ENCODE assay signal across 9 cellular contexts in the genomic region with DNA sequence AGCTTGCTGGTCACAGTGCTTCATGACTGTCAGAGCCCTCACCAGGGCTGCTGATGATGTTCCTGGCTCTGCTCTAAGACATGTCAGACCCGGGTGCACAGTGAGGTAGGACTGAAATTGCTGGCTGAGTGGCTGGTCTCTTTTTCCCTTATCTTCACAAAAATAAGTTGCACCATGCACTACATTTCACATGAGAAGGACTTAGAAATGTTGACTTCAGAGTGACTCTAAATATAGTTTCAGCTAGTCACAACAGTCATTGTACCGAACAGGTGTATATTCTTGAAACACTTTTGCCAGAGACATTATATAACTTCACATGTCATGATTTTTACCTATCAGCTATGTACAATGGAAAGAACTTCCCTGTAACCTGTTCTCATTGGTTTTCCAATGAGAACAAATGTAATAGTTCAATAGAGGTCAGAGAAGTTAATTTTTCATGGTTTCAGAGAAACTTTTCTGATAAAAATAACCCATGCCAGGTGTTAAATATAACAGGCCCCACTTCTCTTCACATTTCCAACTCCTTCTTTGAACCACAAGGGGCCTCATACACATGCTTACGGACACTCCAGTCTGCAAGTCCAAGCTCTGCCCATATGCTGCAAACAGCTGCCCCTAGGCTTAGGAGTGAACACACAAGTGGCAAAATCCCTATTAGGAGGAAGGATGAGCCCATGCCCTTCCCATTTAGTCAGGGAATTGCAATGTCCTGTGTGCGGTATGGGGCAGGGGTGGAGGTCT.
DNase-seq lines count a peak whose midpoint lies in the region; ATAC-seq and TF ChIP-seq lines count a peak whose summit lies in the region.
"Had no signal": no experiment of that assay in that cellular context is flagged by ENCODE, and none has a peak within 500 bp of the region (broad histone marks: within the 10 kb centered on the region; RNA-seq: fewer than 3 reads in every experiment).

No MANE protein-coding gene starts in this region.

- DNase-seq in activated naive CD8-positive, alpha-beta T cell treated with anti-CD3 and anti-CD28 coated beads, Interleukin-2, amount 50 U/mL, for 24 hours = no peak
- no peak for DNase-seq in 8988T
- DNase-seq in head of caudate nucleus = no peak
- no peak for DNase-seq in stimulated activated CD4-positive, alpha-beta T cell treated with anti-CD3 and anti-CD28 coated beads, Interleukin-4, amount 100 ng/mL, for 24 hours
- DNase-seq in omental fat pad (ENCODE audit: low spot score) = no peak
- DNase-seq: left ventricle myocardium superior had no signal

- H3K4me1 Mint-ChIP-seq in activated naive CD8-positive, alpha-beta T cell treated with anti-CD3 and anti-CD28 coated beads, Interleukin-2, amount 50 U/mL, for 24 hours = peaks cover 64% of the 10 kb centered on the region

- H3K27me3 Mint-ChIP-seq in activated naive CD8-positive, alpha-beta T cell treated with anti-CD3 and anti-CD28 coated beads, Interleukin-2, amount 50 U/mL, for 24 hours = no peaks in the 10 kb centered on the region

- H3K36me3 Mint-ChIP-seq in activated naive CD8-positive, alpha-beta T cell treated with anti-CD3 and anti-CD28 coated beads, Interleukin-2, amount 50 U/mL, for 24 hours (ENCODE audit: low read depth) = peaks cover 80% of the 10 kb centered on the region

- ATAC-seq in GM18858 (IDR thresholded peaks at IDR 0.05; ENCODE audit: unreplicated experiment) (peak; percentile 47), GM21381 (IDR thresholded peaks at IDR 0.05; ENCODE audit: unreplicated experiment) (peak; percentile 52), HG03175 (IDR thresholded peaks at IDR 0.05; ENCODE audit: unreplicated experiment) (peak; percentile 51), omental fat pad (ENCODE audit: low FRiP score) (no peak)
- ATAC-seq in activated naive CD8-positive, alpha-beta T cell treated with anti-CD3 and anti-CD28 coated beads, Interleukin-2, amount 50 U/mL, for 24 hours = no peak
- ATAC-seq: left ventricle myocardium superior had no signal

- H3K27ac Mint-ChIP-seq in activated naive CD8-positive, alpha-beta T cell treated with anti-CD3 and anti-CD28 coated beads, Interleukin-2, amount 50 U/mL, for 24 hours = peak overlapping the region; percentile 28

- no peak for TF ChIP-seq CTCF in omental fat pad (IDR thresholded peaks at IDR 0.05)

- no peaks in the 10 kb centered on the region for H3K9me3 Mint-ChIP-seq in activated naive CD8-positive, alpha-beta T cell treated with anti-CD3 and anti-CD28 coated beads, Interleukin-2, amount 50 U/mL, for 24 hours

- no peak overlapping the region for H3K4me3 Mint-ChIP-seq in activated naive CD8-positive, alpha-beta T cell treated with anti-CD3 and anti-CD28 coated beads, Interleukin-2, amount 50 U/mL, for 24 hours

- intact Hi-C loops in head of caudate nucleus (cut with DNase I) = loop anchor here (5.0 kb wide), 1 partner anchor 37 kb away; no protein-coding TSS in a partner anchor

Comparison
In these comparisons a context has a peak if more than half of its experiments do, and no peak if none do; other contexts are left out.
1. ATAC-seq: peak in GM18858 (single experiment), GM21381 (single experiment) and HG03175 (single experiment); none in activated naive CD8-positive, alpha-beta T cell treated with anti-CD3 and anti-CD28 coated beads, Interleukin-2, amount 50 U/mL, for 24 hours (single experiment) and omental fat pad (single experiment).